Comparison of ENCODE assay signal across 18 cellular contexts in genomic region chr5:167303582-167303981, GRCh38.
DNase-seq lines count a peak whose midpoint lies in the region; ATAC-seq and TF ChIP-seq lines count a peak whose summit lies in the region.
"Had no signal": no experiment of that assay in that cellular context is flagged by ENCODE, and none has a peak within 500 bp of the region (broad histone marks: within the 10 kb centered on the region; RNA-seq: fewer than 3 reads in every experiment).

No MANE protein-coding gene starts in this region.

- peaks cover 24% of the 10 kb centered on the region for H3K4me1 ChIP-seq in H9 (ENCODE audit: insufficient read depth, low read length)
- H3K4me1 ChIP-seq: Caco-2 had no signal

- H3K9me3 Mint-ChIP-seq in H9 (no peaks in the 10 kb centered on the region), WTC11 (no peaks in the 10 kb centered on the region), mesothelial cell of epicardium (no peaks in the 10 kb centered on the region)
- H3K9me3 Mint-ChIP-seq: CD4-positive, alpha-beta T cell had no signal

- no peak overlapping the region for H2BK20ac ChIP-seq in H9 (ENCODE audit: low read depth, low read length, poor library complexity, severe bottlenecking)

- ATAC-seq in WTC11: peak; percentile 51
- ATAC-seq: K562 had no signal

- peak overlapping the region; percentile 17 to 81 (median 20); a peak in 3 of 7 replicates for H3K27ac Mint-ChIP-seq in H9
- H3K27ac Mint-ChIP-seq in WTC11: peak overlapping the region; percentile 28; the same call in 1 of the 2 replicates
- H3K27ac Mint-ChIP-seq in mesothelial cell of epicardium: no peak overlapping the region
- H3K27ac Mint-ChIP-seq: CD4-positive, alpha-beta T cell had no signal

- WGBS in H9 (ENCODE audit: extremely low coverage, insufficient read length, low lambda C conversion rate): no CpG with 5 or more reads among the region's 3 CpGs

- H3K9ac ChIP-seq in H9 (ENCODE audit: extremely low read depth, insufficient read length, low read length): no peak overlapping the region
- H3K9ac ChIP-seq: GM23248 had no signal

- no peak overlapping the region for H2AK5ac ChIP-seq in H9 (ENCODE audit: insufficient read length, low read length)

- H3K4me1 Mint-ChIP-seq in H9: peaks cover 78 to 85% of the 10 kb centered on the region in 2 experiments
- H3K4me1 Mint-ChIP-seq in WTC11: peaks cover 91% of the 10 kb centered on the region
- H3K4me1 Mint-ChIP-seq in mesothelial cell of epicardium: no peaks in the 10 kb centered on the region

- no peaks in the 10 kb centered on the region for H3K9me3 ChIP-seq in H9 (ENCODE audit: control insufficient read depth, low read depth, low read length)
- H3K9me3 ChIP-seq: BE2C, Caco-2 had no signal

- peak; percentile 51 for DNase-seq in H9
- DNase-seq in WTC11 (ENCODE audit: low spot score): no peak
- DNase-seq in iPS DF 19.7 (ENCODE audit: low read depth, low spot score): peak; percentile 61
- no peak for DNase-seq in NCI-H1417 (lab: John Stamatoyannopoulos, UW)
- no peak for DNase-seq in mesothelial cell of epicardium (ENCODE audit: low spot score in 2 of 2, unreplicated experiment in 2 of 2)
- DNase-seq in activated T-cell treated with anti-CD3 and anti-CD28 coated beads, Interleukin-2, amount 50 U/mL, for 1 hour: no peak
- DNase-seq: ACHN; BE2C; Caco-2; CD4-positive, alpha-beta T cell; DMS153; DMS79; GF-D8; GM23248; H7; IMR-90 had no signal

- no peak overlapping the region for H2BK15ac ChIP-seq in H9 (ENCODE audit: low read depth, low read length)

- H3K56ac ChIP-seq in H9 (ENCODE audit: insufficient read length, low read depth, low read length): no peak overlapping the region

- H4K8ac ChIP-seq in H9 (replicated peaks; ENCODE audit: insufficient read length, low read depth, low read length): no peak overlapping the region

- no peak overlapping the region for H2AFZ ChIP-seq in H9 (ENCODE audit: low read length)
- H2AFZ ChIP-seq: GM23248 had no signal

- H2BK12ac ChIP-seq in H9 (ENCODE audit: insufficient read length, low read depth, low read length): no peak overlapping the region

- H3K27me3 Mint-ChIP-seq in H9 (ENCODE audit: low read depth): peaks cover 6% of the 10 kb centered on the region
- peaks cover 6% of the 10 kb centered on the region for H3K27me3 Mint-ChIP-seq in WTC11 (ENCODE audit: low read depth)
- peaks cover 32% of the 10 kb centered on the region for H3K27me3 Mint-ChIP-seq in mesothelial cell of epicardium (ENCODE audit: low read depth)
- H3K27me3 Mint-ChIP-seq: CD4-positive, alpha-beta T cell had no signal

- no peak overlapping the region for H3K23ac ChIP-seq in H9 (ENCODE audit: insufficient read length, low read depth, low read length)

- no peak overlapping the region for H3K14ac ChIP-seq in H9 (ENCODE audit: insufficient read depth, low read length)

- H3K27ac ChIP-seq in H9 (ENCODE audit: insufficient read length, low read depth, low read length): no peak overlapping the region
- H3K27ac ChIP-seq: C4-2B, GM23248 had no signal

- H4K5ac ChIP-seq in H9 (ENCODE audit: insufficient read length, low read depth, low read length): no peak overlapping the region

- no peaks in the 10 kb centered on the region; the same call in 1 of the 2 replicates for H3K79me2 ChIP-seq in H9 (ENCODE audit: insufficient read depth, low read length)

- no peaks in the 10 kb centered on the region for H4K20me1 ChIP-seq in H9 (ENCODE audit: control insufficient read depth, insufficient read depth, insufficient read length)

- H2BK5ac ChIP-seq in H9 (ENCODE audit: insufficient read length, low read length): no peak overlapping the region

- no peaks in the 10 kb centered on the region for H3K79me1 ChIP-seq in H9 (ENCODE audit: insufficient read depth, low read depth, low read length, poor library complexity, severe bottlenecking)

- H4K91ac ChIP-seq in H9 (ENCODE audit: insufficient read length, low read depth, low read length): no peak overlapping the region

- H3K23me2 ChIP-seq in H9 (ENCODE audit: insufficient read length, low read depth, low read length, poor library complexity, severe bottlenecking): peaks cover 3% of the 10 kb centered on the region

- no peak overlapping the region for H3K4ac ChIP-seq in H9 (ENCODE audit: low read depth, low read length)

- peak overlapping the region; percentile 47 for H3K4me2 ChIP-seq in H9 (ENCODE audit: insufficient read depth, insufficient read length, low read length)

- H3K36me3 Mint-ChIP-seq in H9 (ENCODE audit: insufficient read depth in 1 of 3, low read depth in 3 of 3) (no peaks in the 10 kb centered on the region; a peak in 3 of 7 replicates), WTC11 (no peaks in the 10 kb centered on the region), mesothelial cell of epicardium (no peaks in the 10 kb centered on the region)

- H3T11ph ChIP-seq in H9 (ENCODE audit: low read length): no peak overlapping the region

- TF ChIP-seq CTCF in H9 (conservative IDR thresholded peaks at IDR 0.05) (no peak), WTC11 (IDR thresholded peaks at IDR 0.05) (no peak), mesothelial cell of epicardium (IDR thresholded peaks at IDR 0.05; ENCODE audit: unreplicated experiment) (no peak)

- H3K4me3 Mint-ChIP-seq in H9 (no peak overlapping the region), WTC11 (no peak overlapping the region), mesothelial cell of epicardium (no peak overlapping the region)
- H3K4me3 Mint-ChIP-seq: CD4-positive, alpha-beta T cell had no signal

- no peak overlapping the region for H3K18ac ChIP-seq in H9 (ENCODE audit: insufficient read length, low read depth, low read length)

- H3K27me3 ChIP-seq in H9 (ENCODE audit: insufficient read depth, low read length): no peaks in the 10 kb centered on the region
- H3K27me3 ChIP-seq: BE2C had no signal

- CTCF ChIA-PET in WTC11 (lab: Charles Lee): no interaction called here

- no peak overlapping the region for H2BK120ac ChIP-seq in H9 (ENCODE audit: low read depth, low read length, poor library complexity, severe bottlenecking)

- POLR2A ChIA-PET in WTC11 (lab: Charles Lee): interaction anchor here (0.6 kb wide), 1 partner anchor 60 kb away, joined by 7 read pairs; no protein-coding TSS in a partner anchor

TF ChIP-seq in WTC11, 78 proteins besides CTCF, POLR2A, EP300 and RAD21:
- TF ChIP-seq FOXK1 (CRISPR knock-in tag; IDR thresholded peaks at IDR 0.05) (no peak), JUN (CRISPR knock-in tag; IDR thresholded peaks at IDR 0.05) (no peak), SMAD4 (CRISPR knock-in tag; IDR thresholded peaks at IDR 0.05) (no peak), CREB1 (CRISPR knock-in tag; IDR thresholded peaks at IDR 0.05) (no peak)
- TF ChIP-seq, protein P1, sequence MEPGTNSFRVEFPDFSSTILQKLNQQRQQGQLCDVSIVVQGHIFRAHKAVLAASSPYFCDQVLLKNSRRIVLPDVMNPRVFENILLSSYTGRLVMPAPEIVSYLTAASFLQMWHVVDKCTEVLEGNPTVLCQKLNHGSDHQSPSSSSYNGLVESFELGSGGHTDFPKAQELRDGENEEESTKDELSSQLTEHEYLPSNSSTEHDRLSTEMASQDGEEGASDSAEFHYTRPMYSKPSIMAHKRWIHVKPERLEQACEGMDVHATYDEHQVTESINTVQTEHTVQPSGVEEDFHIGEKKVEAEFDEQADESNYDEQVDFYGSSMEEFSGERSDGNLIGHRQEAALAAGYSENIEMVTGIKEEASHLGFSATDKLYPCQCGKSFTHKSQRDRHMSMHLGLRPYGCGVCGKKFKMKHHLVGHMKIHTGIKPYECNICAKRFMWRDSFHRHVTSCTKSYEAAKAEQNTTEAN (CRISPR knock-in tag; IDR thresholded peaks at IDR 0.05): no peak

Comparison
In these comparisons a context has a peak if more than half of its experiments do, and no peak if none do; other contexts are left out.
1. DNase-seq: peak in H9 (single experiment) and iPS DF 19.7 (single experiment); none in WTC11 (single experiment), NCI-H1417 (0 of 3), mesothelial cell of epicardium (0 of 2) and activated T-cell treated with anti-CD3 and anti-CD28 coated beads, Interleukin-2, amount 50 U/mL, for 1 hour (single experiment).